ENCODE assay signal across 8 cellular contexts in the genomic region with DNA sequence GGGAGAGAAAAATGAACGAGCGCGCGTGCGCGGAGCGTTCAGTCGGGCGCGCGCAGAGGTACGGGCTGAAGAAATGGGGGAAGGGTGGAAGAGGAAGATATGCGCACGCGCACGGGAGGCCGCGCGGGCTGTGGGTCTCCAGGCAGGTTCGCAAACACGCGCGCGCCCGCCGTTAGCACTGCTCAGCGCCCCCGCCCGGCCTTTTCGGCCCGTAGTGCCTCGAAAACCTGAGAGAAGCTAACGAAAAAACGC. TPM values are rescaled to one million over a fixed set of nuclear protein-coding genes. Genes with fewer than 3 reads are reported as not detected.
DNase-seq lines count a peak whose midpoint lies in the region; ATAC-seq, FAIRE-seq and TF ChIP-seq lines count a peak whose summit lies in the region.

No MANE protein-coding gene starts in this region.

- ATAC-seq in GM18868 (IDR thresholded peaks at IDR 0.05; ENCODE audit: unreplicated experiment) (peak; percentile 40), HG03159 (IDR thresholded peaks at IDR 0.05; ENCODE audit: unreplicated experiment) (peak; percentile 38)
- peak; percentile 43 to 45 for ATAC-seq in activated CD4-positive, CD25-positive, alpha-beta regulatory T cell treated with anti-CD3 and anti-CD28 coated beads, Interleukin-2, amount 50 U/mL, for 24 hours
- ATAC-seq in central memory CD8-positive, alpha-beta T cell (replicated peaks; ENCODE audit: extremely low read depth, poor library complexity, severe bottlenecking), result peak; percentile 38

- peaks cover 10 to 16% of the 10 kb centered on the region in 2 donors for H3K4me1 ChIP-seq in kidney (ENCODE audit: control insufficient read depth in 1 of 2, insufficient read depth in 1 of 2, low read depth in 1 of 2, low read length in 2 of 2)

- H3K4me1 Mint-ChIP-seq in central memory CD8-positive, alpha-beta T cell, result peaks cover 63% of the 10 kb centered on the region

- H3K27ac Mint-ChIP-seq in central memory CD8-positive, alpha-beta T cell (ENCODE audit: low read depth), result peak overlapping the region; percentile 100

- intact Hi-C loops in kidney (cut with DNase I), result no loop called here

- H3K36me3 Mint-ChIP-seq in central memory CD8-positive, alpha-beta T cell (ENCODE audit: insufficient read depth), result peaks cover 52% of the 10 kb centered on the region

- H3K27ac ChIP-seq in kidney (ENCODE audit: low read depth in 2 of 2, low read length in 2 of 2), result peak overlapping the region; percentile 100

- H3K4me3 ChIP-seq in kidney (ENCODE audit: low read length in 2 of 2), result peak overlapping the region; percentile 97

- H3K9me3 ChIP-seq in kidney (ENCODE audit: control insufficient read depth in 1 of 2, low read length in 2 of 2), result no peaks in the 10 kb centered on the region

- H3K4me3 Mint-ChIP-seq in central memory CD8-positive, alpha-beta T cell, result peak overlapping the region; percentile 94

- no peaks in the 10 kb centered on the region for H3K36me3 ChIP-seq in kidney (ENCODE audit: control insufficient read depth in 1 of 2, insufficient read depth in 2 of 2, low read length in 2 of 2)

- FAIRE-seq in kidney (lab: Jason Lieb, UNC), result no peak

- H3K9me3 Mint-ChIP-seq in central memory CD8-positive, alpha-beta T cell, result no peaks in the 10 kb centered on the region

- peak overlapping the region; percentile 99 to 100 for H3K9ac ChIP-seq in kidney (ENCODE audit: low read length in 2 of 2)

- no peaks in the 10 kb centered on the region for H3K27me3 Mint-ChIP-seq in central memory CD8-positive, alpha-beta T cell

- TF ChIP-seq CTCF in kidney (IDR thresholded peaks at IDR 0.05; ENCODE audit: borderline replicate concordance, extremely low read depth, insufficient read depth), result no peak

- DNase-seq in A172 (ENCODE audit: low spot score), result peak; percentile 80
- DNase-seq in NCI-H226, result peak; percentile 82
- peak in 1 of 2 donors; percentile 94 for DNase-seq in central memory CD8-positive, alpha-beta T cell (ENCODE audit: low spot score in 2 of 2)
- DNase-seq in kidney, result peak; percentile 96
- DNase-seq in stimulated activated CD4-positive, alpha-beta T cell treated with anti-CD3 and anti-CD28 coated beads, Interleukin-12 subunit alpha, Interleukin-12 subunit beta, amount 100 ng/mL, for 48 hours (ENCODE audit: low read depth in 2 of 3, low spot score in 1 of 3), result peak; percentile 79 to 89 (median 85)

RNA-seq across cellular contexts. Expression of a gene that starts 0.4 kb away (rescaled TPM):
- total RNA-seq in A172 (2014; rRNA removed; shearing (Covaris generic)), result 111 and 145 TPM in 2 replicates
- 132 TPM for total RNA-seq in kidney
- polyA plus RNA-seq in kidney (ENCODE audit: insufficient read depth, low read depth, low replicate concordance), result 18.3 TPM

RNA-seq across cellular contexts. Expression of a gene that starts 39.1 kb away (rescaled TPM):
- total RNA-seq in A172 (2014; rRNA removed; shearing (Covaris generic)), result 10.3 and 11.5 TPM in 2 replicates
- total RNA-seq in kidney, result 1.3 TPM
- polyA plus RNA-seq in kidney (ENCODE audit: insufficient read depth, low read depth, low replicate concordance), result 0.65 TPM
